ENCODE assay signal across 1 cellular context in genomic region chr17:68820825-68821481, GRCh38.
TF ChIP-seq lines count a peak whose summit lies in the region.

No MANE protein-coding gene starts in this region.

TF ChIP-seq in HepG2, 621 proteins besides CTCF, POLR2A, EP300 and RAD21 (continued from another document):
- TF ChIP-seq ZNF142 (CRISPR knock-in tag; IDR thresholded peaks at IDR 0.05) (no peak), ZNF629 (CRISPR knock-in tag; conservative IDR thresholded peaks at IDR 0.05) (peak; percentile 50; the same call in 1 of the 2 replicates), MAFF (IDR thresholded peaks at IDR 0.05; ENCODE audit: low read depth, low read length) (no peak), ZNF780A (CRISPR knock-in tag; IDR thresholded peaks at IDR 0.05) (no peak), RORA (CRISPR knock-in tag; IDR thresholded peaks at IDR 0.05) (no peak), DPF2 (CRISPR knock-in tag; IDR thresholded peaks at IDR 0.05; ENCODE audit: borderline replicate concordance, low read depth) (peak; percentile 85; the same call in 1 of the 2 replicates), ZNF343 (CRISPR knock-in tag; IDR thresholded peaks at IDR 0.05) (0 out of 2 replicates have a peak, but pooled peaks have one; percentile 18), KLF15 (CRISPR knock-in tag; IDR thresholded peaks at IDR 0.05; ENCODE audit: borderline replicate concordance) (no peak), ZNF768 (CRISPR knock-in tag; IDR thresholded peaks at IDR 0.05) (no peak), ZNF563 (CRISPR knock-in tag; IDR thresholded peaks at IDR 0.05) (0 out of 2 replicates have a peak, but pooled peaks have one; percentile 23), EHMT2 (IDR thresholded peaks at IDR 0.05; ENCODE audit: borderline replicate concordance, low read depth, low read length) (peak; percentile 96; the same call in 1 of the 2 replicates), ZSCAN31 (CRISPR knock-in tag; IDR thresholded peaks at IDR 0.05; ENCODE audit: low read depth) (peak; percentile 91), ZFP82 (CRISPR knock-in tag; IDR thresholded peaks at IDR 0.05; ENCODE audit: borderline replicate concordance) (no peak), ELF4 (CRISPR knock-in tag; IDR thresholded peaks at IDR 0.05; ENCODE audit: borderline replicate concordance) (no peak), SRSF1 (optimal IDR thresholded peaks at IDR 0.05; ENCODE audit: low read depth, low read length) (no peak), ZNF766 (CRISPR knock-in tag; IDR thresholded peaks at IDR 0.05; ENCODE audit: borderline replicate concordance) (no peak), ZNF576 (CRISPR knock-in tag; IDR thresholded peaks at IDR 0.05) (no peak), ZNF792 (CRISPR knock-in tag; IDR thresholded peaks at IDR 0.05) (peak; percentile 61; the same call in 1 of the 2 replicates), SP2 (CRISPR knock-in tag; IDR thresholded peaks at IDR 0.05) (no peak), IRF9 (CRISPR knock-in tag; IDR thresholded peaks at IDR 0.05; ENCODE audit: borderline replicate concordance) (0 out of 2 replicates have a peak, but pooled peaks have one; percentile 48), BHLHE40 (IDR thresholded peaks at IDR 0.05; ENCODE audit: low read length) (peak; percentile 71), FOXJ3 (CRISPR knock-in tag; IDR thresholded peaks at IDR 0.05; ENCODE audit: borderline replicate concordance) (peak; percentile 47; the same call in 1 of the 2 replicates), ASH2L (IDR thresholded peaks at IDR 0.05; ENCODE audit: insufficient read length, low read depth, low read length) (peak; percentile 97), RAD51 (IDR thresholded peaks at IDR 0.05; ENCODE audit: borderline replicate concordance) (no peak), POLR2AphosphoS5 (IDR thresholded peaks at IDR 0.05; ENCODE audit: low read depth, low read length) (peak; percentile 51), ZNF570 (CRISPR knock-in tag; IDR thresholded peaks at IDR 0.05; ENCODE audit: borderline replicate concordance) (no peak), YEATS4 (CRISPR knock-in tag; IDR thresholded peaks at IDR 0.05; ENCODE audit: borderline replicate concordance) (peak; percentile 71; the same call in 1 of the 2 replicates), ZBTB14 (CRISPR knock-in tag; IDR thresholded peaks at IDR 0.05) (no peak), ZNF431 (CRISPR knock-in tag; IDR thresholded peaks at IDR 0.05; ENCODE audit: borderline replicate concordance, low read depth) (no peak), NR2F2 (IDR thresholded peaks at IDR 0.05; ENCODE audit: borderline replicate concordance, low read depth) (peak; percentile 69; the same call in 1 of the 2 replicates), MAF1 (CRISPR knock-in tag; IDR thresholded peaks at IDR 0.05; ENCODE audit: borderline replicate concordance) (no peak), NPAS2 (CRISPR knock-in tag; IDR thresholded peaks at IDR 0.05; ENCODE audit: borderline replicate concordance) (no peak), TERF1 (CRISPR knock-in tag; IDR thresholded peaks at IDR 0.05) (no peak), RFX1 (IDR thresholded peaks at IDR 0.05) (no peak), PRPF4 (IDR thresholded peaks at IDR 0.05; ENCODE audit: low read depth, low read length, poor library complexity, severe bottlenecking) (no peak), TCF12 (IDR thresholded peaks at IDR 0.05) (no peak), TCF12 (CRISPR knock-in tag; IDR thresholded peaks at IDR 0.05) (no peak), CAMTA2 (CRISPR knock-in tag; IDR thresholded peaks at IDR 0.05; ENCODE audit: borderline replicate concordance) (no peak), SRY (CRISPR knock-in tag; IDR thresholded peaks at IDR 0.05) (no peak; the same call in 1 of the 2 replicates), HOXA3 (CRISPR knock-in tag; IDR thresholded peaks at IDR 0.05) (peak; percentile 95), CREM (IDR thresholded peaks at IDR 0.05) (peak; percentile 82), CREM (CRISPR knock-in tag; IDR thresholded peaks at IDR 0.05) (no peak), HMG20A (CRISPR knock-in tag; IDR thresholded peaks at IDR 0.05; ENCODE audit: borderline replicate concordance) (peak; percentile 66; the same call in 1 of the 2 replicates), PAF1 (CRISPR knock-in tag; IDR thresholded peaks at IDR 0.05) (no peak), CBX5 (CRISPR knock-in tag; IDR thresholded peaks at IDR 0.05; ENCODE audit: borderline replicate concordance) (peak; percentile 87; the same call in 1 of the 2 replicates), IRX3 (CRISPR knock-in tag; IDR thresholded peaks at IDR 0.05; ENCODE audit: borderline replicate concordance, low read depth) (no peak), CENPX (CRISPR knock-in tag; IDR thresholded peaks at IDR 0.05) (no peak), EEA1 (CRISPR knock-in tag; IDR thresholded peaks at IDR 0.05; ENCODE audit: borderline replicate concordance) (no peak), JARID2 (CRISPR knock-in tag; IDR thresholded peaks at IDR 0.05; ENCODE audit: insufficient replicate concordance) (no peak), ZMYM4 (CRISPR knock-in tag; IDR thresholded peaks at IDR 0.05) (peak; percentile 95), PLRG1 (conservative IDR thresholded peaks at IDR 0.05) (no peak), ZNF605 (CRISPR knock-in tag; IDR thresholded peaks at IDR 0.05) (peak; percentile 96)
